Comparison of ENCODE assay signal across 11 cellular contexts in the genomic region with DNA sequence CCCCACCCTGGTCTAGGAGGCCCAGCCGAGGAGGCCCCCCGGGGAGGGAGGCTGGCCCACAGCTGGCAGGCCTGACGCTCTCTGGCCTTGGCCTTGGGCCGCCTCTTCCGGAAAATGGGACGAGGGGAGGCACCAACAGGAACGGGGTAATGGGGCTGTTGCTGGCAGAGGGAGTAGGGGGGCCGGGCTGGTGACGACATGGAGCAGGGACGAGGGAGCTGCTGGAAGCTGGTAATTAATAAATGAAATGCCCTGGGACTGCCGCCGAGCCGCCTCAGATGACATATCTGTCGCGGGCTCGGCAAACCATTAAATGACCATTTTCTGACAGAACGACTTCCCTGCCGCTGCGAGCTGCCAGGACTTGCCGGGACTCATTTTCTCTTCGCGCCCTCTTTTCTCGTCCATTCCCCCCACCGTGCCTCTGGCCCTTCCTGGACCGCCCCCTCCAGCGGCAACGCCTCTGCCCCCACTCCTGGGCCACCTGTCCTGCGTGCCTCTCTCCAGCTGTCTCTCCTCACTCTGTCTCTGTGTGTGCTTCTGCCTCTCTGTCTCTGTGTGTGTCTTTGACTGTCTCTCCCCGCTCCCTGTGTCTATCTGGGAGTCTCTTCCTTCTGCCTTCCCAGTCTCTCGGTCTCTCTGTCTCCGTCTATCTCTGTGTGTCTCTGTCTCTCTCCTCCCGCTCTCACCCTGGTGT.
DNase-seq lines count a peak whose midpoint lies in the region; TF ChIP-seq lines count a peak whose summit lies in the region.
"Had no signal": no experiment of that assay in that cellular context is flagged by ENCODE, and none has a peak within 500 bp of the region (broad histone marks: within the 10 kb centered on the region; RNA-seq: fewer than 3 reads in every experiment).

No MANE protein-coding gene starts in this region.

- CTCF ChIA-PET in MCF 10A (lab: Yijun Ruan, JAX), result no interaction called here

- BruUV-seq in MCF 10A (replicated peaks; lab: Mats Ljungman, UMichigan), result no TSS peak

- peaks cover 0 to 30% of the 10 kb centered on the region in 2 donors for H3K27me3 ChIP-seq in breast epithelium

- POLR2A ChIA-PET in MCF 10A (lab: Yijun Ruan, JAX), result no interaction called here

- H3K27me3 Mint-ChIP-seq in MCF 10A (ENCODE audit: insufficient read depth, unreplicated experiment) (peaks cover 76% of the 10 kb centered on the region), glutamatergic neuron (ENCODE audit: unreplicated experiment) (peaks cover 16% of the 10 kb centered on the region), neural crest cell (ENCODE audit: low read depth) (no peaks in the 10 kb centered on the region)

- H3K27ac Mint-ChIP-seq in MCF 10A (ENCODE audit: low read depth, unreplicated experiment) (no peak overlapping the region), glutamatergic neuron (ENCODE audit: unreplicated experiment) (peak overlapping the region; percentile 81), neural crest cell (ENCODE audit: unreplicated experiment) (peak overlapping the region; percentile 69)
- H3K27ac Mint-ChIP-seq: activated B cell treated with CpG ODN at 0.5 μM for 24 hours; CD4-positive, CD25-positive, alpha-beta regulatory T cell had no signal

- H3K4me1 ChIP-seq in breast epithelium, result no peaks in the 10 kb centered on the region

- no peak for DNase-seq in breast epithelium (ENCODE audit: low spot score in 2 of 2)
- no peak for DNase-seq in MCF 10A (ENCODE audit: unreplicated experiment)
- DNase-seq in glutamatergic neuron, result no peak
- no peak for DNase-seq in neural crest cell (ENCODE audit: low read depth, low spot score)
- DNase-seq in 8988T, result no peak
- DNase-seq in HuH-7.5 (ENCODE audit: low spot score), result no peak
- no peak for DNase-seq in RPMI8226
- no peak for DNase-seq in AG08396 (ENCODE audit: low spot score)
- DNase-seq: activated B cell treated with CpG ODN at 0.5 μM for 24 hours; CD4-positive, CD25-positive, alpha-beta regulatory T cell had no signal

- intact Hi-C loops in breast epithelium (cut with DNase I; ENCODE audit: low total_unique reads) (no loop called here), MCF 10A (cut with micrococcal nuclease) (no loop called here)

- H3K4me1 Mint-ChIP-seq in MCF 10A (ENCODE audit: insufficient read depth, unreplicated experiment) (peaks cover 6% of the 10 kb centered on the region), glutamatergic neuron (ENCODE audit: low read depth, unreplicated experiment) (peaks cover 20% of the 10 kb centered on the region), neural crest cell (peaks cover 48% of the 10 kb centered on the region)

- no peak overlapping the region for H3K27ac ChIP-seq in breast epithelium
- H3K27ac ChIP-seq: HL-60 had no signal

- H3K9me3 ChIP-seq in breast epithelium, result no peaks in the 10 kb centered on the region

- H3K9me3 Mint-ChIP-seq in MCF 10A (ENCODE audit: unreplicated experiment), result no peaks in the 10 kb centered on the region
- peaks cover 5% of the 10 kb centered on the region for H3K9me3 Mint-ChIP-seq in glutamatergic neuron (ENCODE audit: unreplicated experiment)
- no peaks in the 10 kb centered on the region for H3K9me3 Mint-ChIP-seq in neural crest cell
- H3K9me3 Mint-ChIP-seq: activated B cell treated with CpG ODN at 0.5 μM for 24 hours had no signal

- no peak overlapping the region for H3K4me3 Mint-ChIP-seq in MCF 10A (ENCODE audit: unreplicated experiment)
- peak overlapping the region; percentile 82 for H3K4me3 Mint-ChIP-seq in glutamatergic neuron (ENCODE audit: unreplicated experiment)
- H3K4me3 Mint-ChIP-seq in neural crest cell, result peak overlapping the region; percentile 38
- H3K4me3 Mint-ChIP-seq: activated B cell treated with CpG ODN at 0.5 μM for 24 hours; CD4-positive, CD25-positive, alpha-beta regulatory T cell had no signal

- TF ChIP-seq POLR2A in breast epithelium (IDR thresholded peaks at IDR 0.05), result no peak

- H3K36me3 ChIP-seq in breast epithelium, result no peaks in the 10 kb centered on the region

- peak overlapping the region; percentile 4 to 23 (median 20) for H3K4me3 ChIP-seq in breast epithelium

- TF ChIP-seq CTCF in breast epithelium (IDR thresholded peaks at IDR 0.05) (no peak), MCF 10A (IDR thresholded peaks at IDR 0.05; ENCODE audit: unreplicated experiment) (no peak), glutamatergic neuron (IDR thresholded peaks at IDR 0.05; ENCODE audit: partially characterized antibody, unreplicated experiment) (no peak), neural crest cell (conservative IDR thresholded peaks at IDR 0.05) (no peak)

- no peaks in the 10 kb centered on the region for H3K36me3 Mint-ChIP-seq in MCF 10A (ENCODE audit: insufficient read depth, unreplicated experiment)
- no peaks in the 10 kb centered on the region for H3K36me3 Mint-ChIP-seq in glutamatergic neuron (ENCODE audit: unreplicated experiment)
- H3K36me3 Mint-ChIP-seq in neural crest cell (ENCODE audit: low read depth), result no peaks in the 10 kb centered on the region
- H3K36me3 Mint-ChIP-seq: CD4-positive, CD25-positive, alpha-beta regulatory T cell had no signal
